17 cellular contexts compared by ENCODE assay signal in genomic region chr11:120594746-120595145, GRCh38.
"Had no signal": no experiment of that assay in that cellular context is flagged by ENCODE, and none has a peak within 500 bp of the region (broad histone marks: within the 10 kb centered on the region; RNA-seq: fewer than 3 reads in every experiment).

No MANE protein-coding gene starts in this region.

- H3K9me3 ChIP-seq: right atrium auricular region, sigmoid colon had no signal

- H3K27ac ChIP-seq: coronary artery, foreskin keratinocyte, right atrium auricular region, sigmoid colon had no signal

- FAIRE-seq: endothelial cell of umbilical vein, small intestine, urothelium cell line had no signal

- H3K4me3 ChIP-seq: coronary artery, right atrium auricular region, sigmoid colon had no signal

- DNase-seq: effector CD4-positive, alpha-beta T cell; endodermal cell; erythroblast; foreskin keratinocyte; left colon; left ventricle myocardium superior; mesendoderm; naive B cell; sigmoid colon; small intestine; stimulated activated CD4-positive, alpha-beta T cell treated with anti-CD3 and anti-CD28 coated beads, Interleukin-2, amount 100 ng/mL, for 48 hours; stimulated activated naive CD4-positive, alpha-beta T cell treated with Interleukin-2 at 50 U/mL for 16 hours; trophoblast cell had no signal

- ATAC-seq: foreskin keratinocyte, left colon, left ventricle myocardium superior had no signal

- H3K36me3 ChIP-seq: right atrium auricular region, sigmoid colon had no signal

- H3K27me3 ChIP-seq: foreskin keratinocyte, right atrium auricular region, sigmoid colon had no signal

- H3K4me1 ChIP-seq: foreskin keratinocyte, right atrium auricular region, sigmoid colon had no signal
